ENCODE assay signal across 17 cellular contexts in genomic region chr3:9803494-9803893, GRCh38. TPM values are rescaled to one million over a fixed set of nuclear protein-coding genes. Genes with fewer than 3 reads are reported as not detected.
DNase-seq lines count a peak whose midpoint lies in the region; ATAC-seq, FAIRE-seq and TF ChIP-seq lines count a peak whose summit lies in the region.
"Had no signal": no experiment of that assay in that cellular context is flagged by ENCODE, and none has a peak within 500 bp of the region (broad histone marks: within the 10 kb centered on the region; RNA-seq: fewer than 3 reads in every experiment).

No MANE protein-coding gene starts in this region.

- no peak overlapping the region for H3K4me3 Mint-ChIP-seq in activated T-helper 2 cell treated with anti-CD3 and anti-CD28 coated beads, Interferon-gamma antibody, Interleukin-2, Interleukin-4, amounts not matched to agents 10 μg/mL and 5 μg/mL and 100 μg/mL, durations not matched to agents 14 hours and 24 hours and 36 hours (ENCODE audit: low read depth)
- H3K4me3 Mint-ChIP-seq in immature natural killer cell, result no peak overlapping the region
- H3K4me3 Mint-ChIP-seq in stimulated activated memory B cell treated with anti-CD40 and anti-IgM and Interleukin-4, amounts not matched to agents 10 μg/mL and 1 μg/mL and 100 μg/mL, for 72 hours, result no peak overlapping the region
- H3K4me3 Mint-ChIP-seq: central memory CD8-positive, alpha-beta T cell had no signal

- H3K4me3 ChIP-seq in pancreas, result no peak overlapping the region

- no peak overlapping the region for H3K27ac ChIP-seq in pancreas

- 71 to 86% methylated on average over 1 of the region's 1 CpG for WGBS in pancreas, 2 donors

- peak overlapping the region; percentile 44 to 63 for H3K27ac Mint-ChIP-seq in activated naive CD4-positive, alpha-beta T cell treated with anti-CD3 and anti-CD28 coated beads, Interleukin-2, amount 50 U/mL, for 72 hours
- peak overlapping the region; percentile 12 for H3K27ac Mint-ChIP-seq in activated T-helper 2 cell treated with anti-CD3 and anti-CD28 coated beads, Interferon-gamma antibody, Interleukin-2, Interleukin-4, amounts not matched to agents 10 μg/mL and 5 μg/mL and 100 μg/mL, durations not matched to agents 14 hours and 24 hours and 36 hours
- peak overlapping the region in 5 of 6 donors; percentile 24 to 76 (median 71) for H3K27ac Mint-ChIP-seq in immature natural killer cell
- H3K27ac Mint-ChIP-seq in stimulated activated memory B cell treated with anti-CD40 and anti-IgM and Interleukin-4, amounts not matched to agents 10 μg/mL and 1 μg/mL and 100 μg/mL, for 72 hours, result peak overlapping the region; percentile 72

- H3K4me1 Mint-ChIP-seq in activated T-helper 2 cell treated with anti-CD3 and anti-CD28 coated beads, Interferon-gamma antibody, Interleukin-2, Interleukin-4, amounts not matched to agents 10 μg/mL and 5 μg/mL and 100 μg/mL, durations not matched to agents 14 hours and 24 hours and 36 hours (ENCODE audit: low read depth), result peaks cover 20% of the 10 kb centered on the region
- H3K4me1 Mint-ChIP-seq in immature natural killer cell, result peaks cover 25 to 53% of the 10 kb centered on the region in 2 donors
- H3K4me1 Mint-ChIP-seq in stimulated activated memory B cell treated with anti-CD40 and anti-IgM and Interleukin-4, amounts not matched to agents 10 μg/mL and 1 μg/mL and 100 μg/mL, for 72 hours, result peaks cover 45% of the 10 kb centered on the region

- peaks cover 14 to 15% of the 10 kb centered on the region in 2 donors for H3K36me3 Mint-ChIP-seq in activated naive CD4-positive, alpha-beta T cell treated with anti-CD3 and anti-CD28 coated beads, Interleukin-2, amount 50 U/mL, for 72 hours
- peaks cover 85% of the 10 kb centered on the region for H3K36me3 Mint-ChIP-seq in activated T-helper 2 cell treated with anti-CD3 and anti-CD28 coated beads, Interferon-gamma antibody, Interleukin-2, Interleukin-4, amounts not matched to agents 10 μg/mL and 5 μg/mL and 100 μg/mL, durations not matched to agents 14 hours and 24 hours and 36 hours (ENCODE audit: low read depth)
- peaks cover 9 to 45% (median 30%) of the 10 kb centered on the region in 3 donors for H3K36me3 Mint-ChIP-seq in immature natural killer cell
- peaks cover 51% of the 10 kb centered on the region for H3K36me3 Mint-ChIP-seq in stimulated activated memory B cell treated with anti-CD40 and anti-IgM and Interleukin-4, amounts not matched to agents 10 μg/mL and 1 μg/mL and 100 μg/mL, for 72 hours

- no peaks in the 10 kb centered on the region for H3K9me3 ChIP-seq in pancreas

- DNase-seq in activated naive CD4-positive, alpha-beta T cell treated with anti-CD3 and anti-CD28 coated beads, Interleukin-2, amount 50 U/mL, for 72 hours (ENCODE audit: low spot score in 2 of 2), result no peak
- no peak for DNase-seq in activated naive CD4-positive, alpha-beta T cell (lab: John Stamatoyannopoulos, UW)
- no peak for DNase-seq in activated T-helper 2 cell treated with anti-CD3 and anti-CD28 coated beads, Interferon-gamma antibody, Interleukin-2, Interleukin-4, amounts not matched to agents 10 μg/mL and 5 μg/mL and 100 μg/mL, durations not matched to agents 14 hours and 24 hours and 36 hours (ENCODE audit: low spot score)
- DNase-seq in immature natural killer cell (no peak), pancreas (no peak), pons (ENCODE audit: low spot score) (no peak)
- DNase-seq in stimulated activated CD4-positive, alpha-beta T cell treated with anti-CD3 and anti-CD28 coated beads, Interleukin-4, amount 100 ng/mL, for 1 hour, result no peak
- DNase-seq: ACHN; Kasumi-1; NCI-H1105 treated with DMSO at 0.1 percent for 48 hours; NCI-H2107; NCI-H524 treated with DMSO at 0.1 percent for 48 hours; stimulated activated naive CD4-positive, alpha-beta T cell treated with Interleukin-2 at 50 U/mL for 16 hours; T-helper 9 cell had no signal

- intact Hi-C loops in activated T-helper 2 cell treated with anti-CD3 and anti-CD28 coated beads, Interferon-gamma antibody, Interleukin-2, Interleukin-4, amounts not matched to agents 10 μg/mL and 5 μg/mL and 100 μg/mL, durations not matched to agents 14 hours and 24 hours and 36 hours (cut with micrococcal nuclease), result no loop called here
- intact Hi-C loops in pancreas (cut with DNase I), result no loop called here

- H3K27me3 ChIP-seq in pancreas, result no peaks in the 10 kb centered on the region

- no peaks in the 10 kb centered on the region for H3K27me3 Mint-ChIP-seq in activated T-helper 2 cell treated with anti-CD3 and anti-CD28 coated beads, Interferon-gamma antibody, Interleukin-2, Interleukin-4, amounts not matched to agents 10 μg/mL and 5 μg/mL and 100 μg/mL, durations not matched to agents 14 hours and 24 hours and 36 hours (ENCODE audit: low read depth)
- H3K27me3 Mint-ChIP-seq in immature natural killer cell (ENCODE audit: low read depth in 3 of 3), result peaks cover 0 to 6% (median 0%) of the 10 kb centered on the region in 3 donors
- no peaks in the 10 kb centered on the region for H3K27me3 Mint-ChIP-seq in stimulated activated memory B cell treated with anti-CD40 and anti-IgM and Interleukin-4, amounts not matched to agents 10 μg/mL and 1 μg/mL and 100 μg/mL, for 72 hours
- H3K27me3 Mint-ChIP-seq: central memory CD8-positive, alpha-beta T cell had no signal

- H3K4me1 ChIP-seq in pancreas, result no peaks in the 10 kb centered on the region

- no peak for TF ChIP-seq CTCF in pancreas (IDR thresholded peaks at IDR 0.05)

- ATAC-seq in activated naive CD4-positive, alpha-beta T cell treated with anti-CD3 and anti-CD28 coated beads, Interleukin-2, amount 50 U/mL, for 72 hours, result no peak
- ATAC-seq in stimulated activated memory B cell treated with anti-CD40 and anti-IgM and Interleukin-4, amounts not matched to agents 10 μg/mL and 1 μg/mL and 100 μg/mL, for 72 hours, result no peak
- no peak for ATAC-seq in pancreas
- ATAC-seq: left lobe of liver had no signal

- H3K9me3 Mint-ChIP-seq in activated naive CD4-positive, alpha-beta T cell treated with anti-CD3 and anti-CD28 coated beads, Interleukin-2, amount 50 U/mL, for 72 hours, result no peaks in the 10 kb centered on the region
- no peaks in the 10 kb centered on the region for H3K9me3 Mint-ChIP-seq in activated T-helper 2 cell treated with anti-CD3 and anti-CD28 coated beads, Interferon-gamma antibody, Interleukin-2, Interleukin-4, amounts not matched to agents 10 μg/mL and 5 μg/mL and 100 μg/mL, durations not matched to agents 14 hours and 24 hours and 36 hours
- no peaks in the 10 kb centered on the region for H3K9me3 Mint-ChIP-seq in immature natural killer cell
- H3K9me3 Mint-ChIP-seq in stimulated activated memory B cell treated with anti-CD40 and anti-IgM and Interleukin-4, amounts not matched to agents 10 μg/mL and 1 μg/mL and 100 μg/mL, for 72 hours, result no peaks in the 10 kb centered on the region
- H3K9me3 Mint-ChIP-seq: central memory CD8-positive, alpha-beta T cell had no signal

- H3K36me3 ChIP-seq in pancreas, result peaks cover 1 to 63% (median 55%) of the 10 kb centered on the region in 3 donors

- FAIRE-seq in pancreas (lab: Jason Lieb, UNC), result no peak

RNA-seq across cellular contexts. Expression of gene TTLL3, which starts 6.6 kb away (rescaled TPM):
- 100 to 1,000 TPM in 1 of 2 donors, 10 to 100 TPM in 1; 78.1 to 121 TPM for total RNA-seq in activated naive CD4-positive, alpha-beta T cell treated with anti-CD3 and anti-CD28 coated beads, Interleukin-2, amount 50 U/mL, for 72 hours
- 51.0 and 56.5 TPM in 2 replicates for total RNA-seq in activated T-helper 2 cell treated with anti-CD3 and anti-CD28 coated beads, Interferon-gamma antibody, Interleukin-2, Interleukin-4, amounts not matched to agents 10 μg/mL and 5 μg/mL and 100 μg/mL, durations not matched to agents 14 hours and 24 hours and 36 hours
- polyA plus RNA-seq in immature natural killer cell (10 to 100 TPM in 1 of 3 donors, 1 to 10 TPM in 2; 4.2 to 10.1 (median 5.0) TPM), pancreas (100 to 1,000 TPM in 1 of 2 donors, 10 to 100 TPM in 1; 77.6 to 104 TPM)
- 10 to 100 TPM in 5 of 6 donors, 1 to 10 TPM in 1; 9.2 to 30.8 (median 17.5) TPM for total RNA-seq in pancreas

RNA-seq across cellular contexts. Expression of gene ARPC4, which starts 10.6 kb away (rescaled TPM):
- total RNA-seq in activated naive CD4-positive, alpha-beta T cell treated with anti-CD3 and anti-CD28 coated beads, Interleukin-2, amount 50 U/mL, for 72 hours, result 100 to 1,000 TPM; 125 to 265 TPM
- total RNA-seq in activated T-helper 2 cell treated with anti-CD3 and anti-CD28 coated beads, Interferon-gamma antibody, Interleukin-2, Interleukin-4, amounts not matched to agents 10 μg/mL and 5 μg/mL and 100 μg/mL, durations not matched to agents 14 hours and 24 hours and 36 hours, result 253 and 268 TPM in 2 replicates
- polyA plus RNA-seq in immature natural killer cell (100 to 1,000 TPM; 378 to 470 (median 428) TPM), pancreas (10 to 100 TPM; 35.0 to 44.7 TPM)
- 10 to 100 TPM; 39.5 to 72.6 (median 53.1) TPM for total RNA-seq in pancreas

RNA-seq across cellular contexts. Expression of gene TADA3, which starts 11.2 kb away (rescaled TPM):
- total RNA-seq in activated naive CD4-positive, alpha-beta T cell treated with anti-CD3 and anti-CD28 coated beads, Interleukin-2, amount 50 U/mL, for 72 hours, result 10 to 100 TPM; 47.5 to 92.3 TPM
- 86.6 and 89.2 TPM in 2 replicates for total RNA-seq in activated T-helper 2 cell treated with anti-CD3 and anti-CD28 coated beads, Interferon-gamma antibody, Interleukin-2, Interleukin-4, amounts not matched to agents 10 μg/mL and 5 μg/mL and 100 μg/mL, durations not matched to agents 14 hours and 24 hours and 36 hours
- polyA plus RNA-seq in immature natural killer cell (100 to 1,000 TPM in 1 of 3 donors, 10 to 100 TPM in 2; 58.1 to 121 (median 73.6) TPM), pancreas (10 to 100 TPM; 22.0 to 29.1 TPM)
- total RNA-seq in pancreas, result 10 to 100 TPM; 13.2 to 28.0 (median 18.4) TPM

RNA-seq across cellular contexts. Expression of gene CAMK1, which starts 33.7 kb away (rescaled TPM):
- total RNA-seq in activated naive CD4-positive, alpha-beta T cell treated with anti-CD3 and anti-CD28 coated beads, Interleukin-2, amount 50 U/mL, for 72 hours, result 10 to 100 TPM; 23.8 to 45.1 TPM
- 113 and 116 TPM in 2 replicates for total RNA-seq in activated T-helper 2 cell treated with anti-CD3 and anti-CD28 coated beads, Interferon-gamma antibody, Interleukin-2, Interleukin-4, amounts not matched to agents 10 μg/mL and 5 μg/mL and 100 μg/mL, durations not matched to agents 14 hours and 24 hours and 36 hours
- polyA plus RNA-seq in immature natural killer cell, result 10 to 100 TPM; 15.4 to 29.0 (median 19.2) TPM
- 10 to 100 TPM in 1 of 6 donors, 1 to 10 TPM in 5; 2.0 to 12.8 (median 4.4) TPM for total RNA-seq in pancreas
- 10 to 100 TPM; 20.5 to 23.7 TPM for polyA plus RNA-seq in pancreas

RNA-seq across cellular contexts. Expression of gene RPUSD3, which starts 40.3 kb away (rescaled TPM):
- 10 to 100 TPM; 70.7 to 83.2 TPM for total RNA-seq in activated naive CD4-positive, alpha-beta T cell treated with anti-CD3 and anti-CD28 coated beads, Interleukin-2, amount 50 U/mL, for 72 hours
- total RNA-seq in activated T-helper 2 cell treated with anti-CD3 and anti-CD28 coated beads, Interferon-gamma antibody, Interleukin-2, Interleukin-4, amounts not matched to agents 10 μg/mL and 5 μg/mL and 100 μg/mL, durations not matched to agents 14 hours and 24 hours and 36 hours, result 70.0 and 71.1 TPM in 2 replicates
- 100 to 1,000 TPM in 2 of 3 donors, 10 to 100 TPM in 1; 94.7 to 153 (median 101) TPM for polyA plus RNA-seq in immature natural killer cell
- total RNA-seq in pancreas, result 10 to 100 TPM; 12.4 to 19.1 (median 14.5) TPM
- polyA plus RNA-seq in pancreas, result 10 to 100 TPM; 20.4 to 20.6 TPM

Comparison
In these comparisons a context has a peak if more than half of its experiments do, and no peak if none do; other contexts are left out.
1. H3K27ac Mint-ChIP-seq: peak in every context shown above with its lines; median percentile 72 in stimulated activated memory B cell treated with anti-CD40 and anti-IgM and Interleukin-4, amounts not matched to agents 10 μg/mL and 1 μg/mL and 100 μg/mL, for 72 hours; 71 in immature natural killer cell; 54 in activated naive CD4-positive, alpha-beta T cell treated with anti-CD3 and anti-CD28 coated beads, Interleukin-2, amount 50 U/mL, for 72 hours; 12 in activated T-helper 2 cell treated with anti-CD3 and anti-CD28 coated beads, Interferon-gamma antibody, Interleukin-2, Interleukin-4, amounts not matched to agents 10 μg/mL and 5 μg/mL and 100 μg/mL, durations not matched to agents 14 hours and 24 hours and 36 hours.